Comparison of ENCODE assay signal across 18 cellular contexts in genomic region chr6:125947581-125947980, GRCh38. TPM values are rescaled to one million over a fixed set of nuclear protein-coding genes. Genes with fewer than 3 reads are reported as not detected.
DNase-seq lines count a peak whose midpoint lies in the region; ATAC-seq and TF ChIP-seq lines count a peak whose summit lies in the region.
"Had no signal": no experiment of that assay in that cellular context is flagged by ENCODE, and none has a peak within 500 bp of the region (broad histone marks: within the 10 kb centered on the region; RNA-seq: fewer than 3 reads in every experiment).

No MANE protein-coding gene starts in this region.

- H3K27ac ChIP-seq in PC-9 = peak overlapping the region; percentile 98
- H3K27ac ChIP-seq: C4-2B had no signal

- H3K79me2 ChIP-seq in PC-9 (ENCODE audit: low read depth) = no peaks in the 10 kb centered on the region

- H3K36me3 ChIP-seq in PC-9 (ENCODE audit: low read depth) (no peaks in the 10 kb centered on the region), H7 (replicated peaks; ENCODE audit: control insufficient read depth, insufficient read depth, low read length) (no peaks in the 10 kb centered on the region)
- H3K36me3 ChIP-seq: vagina had no signal

- H3K4me3 ChIP-seq in PC-9 (no peak overlapping the region), H7 (ENCODE audit: insufficient read depth, low read depth, low read length) (no peak overlapping the region)
- H3K4me3 ChIP-seq: vagina had no signal

- BruUV-seq in PC-9 (replicated peaks; lab: Mats Ljungman, UMichigan) = no TSS peak

- peak; percentile 78 for DNase-seq in EL
- peak; percentile 25 to 34 for DNase-seq in PC-9
- peak; percentile 27 to 48 for DNase-seq in erythroblast (lab: John Stamatoyannopoulos, UW)
- DNase-seq in omental fat pad (ENCODE audit: low spot score) = no peak
- no peak for DNase-seq in globus pallidus (ENCODE audit: low spot score)
- no peak for DNase-seq in NCI-H524 treated with DMSO at 0.1 percent for 48 hours (lab: John Stamatoyannopoulos, UW)
- no peak for DNase-seq in GF-D8 (lab: John Stamatoyannopoulos, UW)
- no peak for DNase-seq in H7
- DNase-seq: activated CD4-positive, alpha-beta T cell treated with anti-CD3 and anti-CD28 coated beads for 48 hours; activated naive CD8-positive, alpha-beta T cell treated with anti-CD3 and anti-CD28 coated beads, Interleukin-2, amount 50 U/mL, for 24 hours; activated T-cell treated with anti-CD3 and anti-CD28 coated beads, Interleukin-2, amount 50 U/mL, for 48 hours; NCI-H1694; NCI-H774; stimulated activated CD4-positive, alpha-beta T cell treated with anti-CD3 and anti-CD28 coated beads, Interleukin-4, amount 100 ng/mL, for 24 hours had no signal

- POLR2A ChIA-PET in PC-9 (lab: Charles Lee; ENCODE audit: unreplicated experiment) = interaction anchor here (0.6 to 0.7 kb wide), 3 partner anchors 10 to 80 kb away, joined by 3 to 6 read pairs (median 5); no protein-coding TSS in a partner anchor

- H3K4me2 ChIP-seq in PC-9 = no peak overlapping the region

- intact Hi-C loops in PC-9 (cut with micrococcal nuclease; ENCODE audit: unreplicated experiment) = loop anchor here (2.0 to 10.0 kb wide), 2 partner anchors 75 to 753 kb away; no protein-coding TSS in a partner anchor

- peaks cover 32% of the 10 kb centered on the region for H3F3A ChIP-seq in PC-9 (ENCODE audit: insufficient read depth, low read depth)

- no peaks in the 10 kb centered on the region for H3K9me3 ChIP-seq in PC-9 (ENCODE audit: insufficient read depth, low read depth)
- H3K9me3 ChIP-seq: vagina had no signal

- no peaks in the 10 kb centered on the region for H3K9me2 ChIP-seq in PC-9 (ENCODE audit: insufficient read depth)

- H4K20me1 ChIP-seq in PC-9 (ENCODE audit: insufficient read depth) = no peaks in the 10 kb centered on the region

- peak; percentile 67 for ATAC-seq in omental fat pad (ENCODE audit: low FRiP score)
- ATAC-seq: activated naive CD8-positive, alpha-beta T cell treated with anti-CD3 and anti-CD28 coated beads, Interleukin-2, amount 50 U/mL, for 24 hours; Right ventricle myocardium inferior; stimulated activated memory B cell treated with anti-CD40 and anti-IgM and Interleukin-4, amounts not matched to agents 10 μg/mL and 1 μg/mL and 100 μg/mL, for 72 hours had no signal

- TF ChIP-seq CTCF in PC-9 (conservative IDR thresholded peaks at IDR 0.05) = no peak
- no peak for TF ChIP-seq CTCF in omental fat pad (IDR thresholded peaks at IDR 0.05)

- no peak overlapping the region for H2AFZ ChIP-seq in PC-9

- CTCF ChIA-PET in PC-9 (lab: Charles Lee) = interaction anchor here (1.2 kb wide), 1 partner anchor 9 kb away, joined by 5 read pairs; no protein-coding TSS in a partner anchor

- H3K4me1 ChIP-seq in PC-9 (replicated peaks; ENCODE audit: insufficient read depth) = peaks cover 65% of the 10 kb centered on the region

- H3K27me3 ChIP-seq in PC-9 (ENCODE audit: insufficient read depth, low read depth) (no peaks in the 10 kb centered on the region), H7 (ENCODE audit: control insufficient read depth, insufficient read depth, low read length) (no peaks in the 10 kb centered on the region)
- H3K27me3 ChIP-seq: vagina had no signal

- TF ChIP-seq POLR2A in erythroblast (IDR thresholded peaks at IDR 0.05; ENCODE audit: low read length) = no peak

RNA-seq across cellular contexts. Expression of gene HINT3, which starts 9.0 kb away (rescaled TPM):
- total RNA-seq in PC-9 (2021) = 13.6 and 14.4 TPM in 2 replicates
- total RNA-seq in omental fat pad = 10 to 100 TPM; 10.6 to 23.6 (median 20.2) TPM
- total RNA-seq in H7 (2014; rRNA removed; shearing (Covaris generic)) = 13.8 and 17.7 TPM in 2 replicates

RNA-seq across cellular contexts. Expression of gene TRMT11, which starts 38.8 kb away (rescaled TPM):
- total RNA-seq in PC-9 (2021) = 24.2 and 26.0 TPM in 2 replicates
- total RNA-seq in omental fat pad = 10 to 100 TPM; 18.0 to 31.7 (median 23.2) TPM
- total RNA-seq in H7 (2014; rRNA removed; shearing (Covaris generic)) = 29.5 and 32.3 TPM in 2 replicates

Comparison
In these comparisons a context has a peak if more than half of its experiments do, and no peak if none do; other contexts are left out.
1. DNase-seq: peak in EL (single experiment), PC-9 (2 of 2) and erythroblast (2 of 2); none in omental fat pad (single experiment), globus pallidus (single experiment), NCI-H524 treated with DMSO at 0.1 percent for 48 hours (single experiment), GF-D8 (single experiment) and H7 (single experiment).